9 cellular contexts compared by ENCODE assay signal in genomic region chr6:139133733-139134360, GRCh38. TPM values are rescaled to one million over a fixed set of nuclear protein-coding genes. Genes with fewer than 3 reads are reported as not detected.
DNase-seq lines count a peak whose midpoint lies in the region; ATAC-seq and TF ChIP-seq lines count a peak whose summit lies in the region.
"Had no signal": no experiment of that assay in that cellular context is flagged by ENCODE, and none has a peak within 500 bp of the region (broad histone marks: within the 10 kb centered on the region; RNA-seq: fewer than 3 reads in every experiment).

No MANE protein-coding gene starts in this region.

- H3K4me3 ChIP-seq in gastroesophageal sphincter: no peak overlapping the region

- TF ChIP-seq CTCF in gastroesophageal sphincter (IDR thresholded peaks at IDR 0.05): no peak

- TF ChIP-seq POLR2A in gastroesophageal sphincter (IDR thresholded peaks at IDR 0.05): no peak

- no peaks in the 10 kb centered on the region for H3K36me3 ChIP-seq in gastroesophageal sphincter

- TF ChIP-seq EP300 in gastroesophageal sphincter (IDR thresholded peaks at IDR 0.05): no peak

- H3K4me1 Mint-ChIP-seq in stimulated activated effector memory CD8-positive, alpha-beta T cell treated with anti-CD3 and anti-CD28 coated beads, Interleukin-12 subunit alpha, Interleukin-12 subunit beta, amount 100 ng/mL, for 72 hours: peaks cover 57% of the 10 kb centered on the region

- ATAC-seq in SK-N-SH treated with all-trans-retinoic acid at 6 μM for 48 hours (peak; percentile 18; the same call in 2 of the 3 replicates), gastroesophageal sphincter (no peak), HG02610 (IDR thresholded peaks at IDR 0.05; ENCODE audit: unreplicated experiment) (no peak)
- ATAC-seq in stimulated activated effector memory CD8-positive, alpha-beta T cell treated with anti-CD3 and anti-CD28 coated beads, Interleukin-12 subunit alpha, Interleukin-12 subunit beta, amount 100 ng/mL, for 72 hours: no peak

- H3K36me3 Mint-ChIP-seq in stimulated activated effector memory CD8-positive, alpha-beta T cell treated with anti-CD3 and anti-CD28 coated beads, Interleukin-12 subunit alpha, Interleukin-12 subunit beta, amount 100 ng/mL, for 72 hours: peaks cover 47% of the 10 kb centered on the region

- peak overlapping the region; percentile 91 for H3K27ac Mint-ChIP-seq in stimulated activated effector memory CD8-positive, alpha-beta T cell treated with anti-CD3 and anti-CD28 coated beads, Interleukin-12 subunit alpha, Interleukin-12 subunit beta, amount 100 ng/mL, for 72 hours

- WGBS in gastroesophageal sphincter (ENCODE audit: low coverage in 1 of 2), 2 donors: 19 to 33% methylated on average over 2 of the region's 2 CpGs

- H3K27ac ChIP-seq in gastroesophageal sphincter: peak overlapping the region; percentile 2 to 99 (median 90)

- H3K4me1 ChIP-seq in gastroesophageal sphincter: peaks cover 0 to 38% (median 3%) of the 10 kb centered on the region in 3 donors

- H3K9me3 ChIP-seq in gastroesophageal sphincter: no peaks in the 10 kb centered on the region

- H3K9me3 Mint-ChIP-seq in stimulated activated effector memory CD8-positive, alpha-beta T cell treated with anti-CD3 and anti-CD28 coated beads, Interleukin-12 subunit alpha, Interleukin-12 subunit beta, amount 100 ng/mL, for 72 hours: no peaks in the 10 kb centered on the region

- DNase-seq in NCI-H2171 treated with DMSO at 0.1 percent for 48 hours (lab: John Stamatoyannopoulos, UW) (peak; percentile 51), NCI-H2171 (lab: John Stamatoyannopoulos, UW) (no peak), SKM-1 treated with dmso at 0.1 percent for 144 hours (lab: John Stamatoyannopoulos, UW; ENCODE audit: unreplicated experiment) (no peak)
- DNase-seq in stimulated activated effector memory CD8-positive, alpha-beta T cell treated with anti-CD3 and anti-CD28 coated beads, Interleukin-12 subunit alpha, Interleukin-12 subunit beta, amount 100 ng/mL, for 72 hours (ENCODE audit: low spot score in 2 of 2): no peak
- no peak for DNase-seq in stimulated activated CD4-positive, alpha-beta T cell treated with anti-CD3 and anti-CD28 coated beads, Interleukin-4, amount 100 ng/mL, for 24 hours
- DNase-seq: stimulated activated CD4-positive, alpha-beta T cell treated with anti-CD3 and anti-CD28 coated beads, Interleukin-1b, Interleukin-23, amount 100 ng/mL, for 48 hours had no signal

- H3K27me3 ChIP-seq in gastroesophageal sphincter: no peaks in the 10 kb centered on the region

- peak overlapping the region; percentile 81 for H3K4me3 Mint-ChIP-seq in stimulated activated effector memory CD8-positive, alpha-beta T cell treated with anti-CD3 and anti-CD28 coated beads, Interleukin-12 subunit alpha, Interleukin-12 subunit beta, amount 100 ng/mL, for 72 hours

TF ChIP-seq in SK-N-SH treated with all-trans-retinoic acid at 6 μM for 48 hours, 23 proteins besides CTCF, POLR2A, EP300 and RAD21:
- TF ChIP-seq POU6F1 (CRISPR knock-in tag; IDR thresholded peaks at IDR 0.05; ENCODE audit: borderline replicate concordance, low read depth): no peak
- TF ChIP-seq GLIS3 (CRISPR knock-in tag; IDR thresholded peaks at IDR 0.05): no peak
- no peak for TF ChIP-seq CSRNP3 (CRISPR knock-in tag; IDR thresholded peaks at IDR 0.05)
- no peak for TF ChIP-seq ZFP30 (CRISPR knock-in tag; IDR thresholded peaks at IDR 0.05)
- TF ChIP-seq ARNTL (CRISPR knock-in tag; IDR thresholded peaks at IDR 0.05; ENCODE audit: borderline replicate concordance, low read depth): no peak
- TF ChIP-seq OSR1 (CRISPR knock-in tag; IDR thresholded peaks at IDR 0.05): no peak
- no peak for TF ChIP-seq RARB (CRISPR knock-in tag; IDR thresholded peaks at IDR 0.05)
- TF ChIP-seq ESRRG (CRISPR knock-in tag; IDR thresholded peaks at IDR 0.05): no peak
- no peak for TF ChIP-seq ZFP3 (CRISPR knock-in tag; IDR thresholded peaks at IDR 0.05)
- no peak for TF ChIP-seq ZNF8 (CRISPR knock-in tag; IDR thresholded peaks at IDR 0.05)
- TF ChIP-seq ZNF565 (CRISPR knock-in tag; conservative IDR thresholded peaks at IDR 0.05; ENCODE audit: low read depth): no peak
- TF ChIP-seq PPARA (CRISPR knock-in tag; IDR thresholded peaks at IDR 0.05; ENCODE audit: borderline replicate concordance): no peak

RNA-seq across cellular contexts. Expression of gene HECA, which starts 1.0 kb away (rescaled TPM):
- 10 to 100 TPM; 36.1 to 70.1 (median 46.9) TPM for total RNA-seq in gastroesophageal sphincter
